ENCODE assay signal across 3 cellular contexts in the genomic region with DNA sequence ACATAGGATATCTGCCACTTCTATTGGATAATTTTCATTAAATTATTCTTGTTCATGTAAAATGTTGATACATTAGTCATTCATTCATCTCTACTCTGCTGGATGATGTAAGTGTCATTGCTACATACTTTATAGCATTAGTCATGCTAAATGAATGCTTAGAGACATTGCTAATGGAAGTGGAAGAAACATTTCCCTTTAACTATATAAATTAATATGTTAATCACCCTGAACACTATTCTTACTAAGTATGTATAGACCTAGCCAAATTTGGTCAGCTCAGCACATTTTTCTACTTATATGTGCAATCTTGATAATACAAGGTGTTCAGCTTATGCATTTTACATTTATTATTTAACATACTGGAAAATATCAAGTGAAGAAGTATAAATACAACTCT.
TF ChIP-seq lines count a peak whose summit lies in the region.

No MANE protein-coding gene starts in this region.

TF ChIP-seq in IMR-90, 13 proteins besides CTCF, POLR2A, EP300 and RAD21:
- TF ChIP-seq MAFK (IDR thresholded peaks at IDR 0.05; ENCODE audit: low read depth, low read length) (peak; percentile 67), MXI1 (IDR thresholded peaks at IDR 0.05; ENCODE audit: borderline replicate concordance, low read depth, low read length) (no peak), CHD1 (IDR thresholded peaks at IDR 0.05; ENCODE audit: low read depth, low read length) (no peak), CEBPB (IDR thresholded peaks at IDR 0.05; ENCODE audit: low read depth, low read length) (peak; percentile 49; the same call in 1 of the 2 replicates)

TF ChIP-seq in GM23338, 12 proteins besides CTCF, POLR2A, EP300 and RAD21 (continues in another document):
- no peak for TF ChIP-seq EZH2phosphoT487 (IDR thresholded peaks at IDR 0.05; ENCODE audit: unreplicated experiment)
- TF ChIP-seq JUNB (IDR thresholded peaks at IDR 0.05; ENCODE audit: unreplicated experiment): no peak
- TF ChIP-seq ZNF114 (CRISPR knock-in tag; IDR thresholded peaks at IDR 0.05): no peak
- TF ChIP-seq, protein P1, sequence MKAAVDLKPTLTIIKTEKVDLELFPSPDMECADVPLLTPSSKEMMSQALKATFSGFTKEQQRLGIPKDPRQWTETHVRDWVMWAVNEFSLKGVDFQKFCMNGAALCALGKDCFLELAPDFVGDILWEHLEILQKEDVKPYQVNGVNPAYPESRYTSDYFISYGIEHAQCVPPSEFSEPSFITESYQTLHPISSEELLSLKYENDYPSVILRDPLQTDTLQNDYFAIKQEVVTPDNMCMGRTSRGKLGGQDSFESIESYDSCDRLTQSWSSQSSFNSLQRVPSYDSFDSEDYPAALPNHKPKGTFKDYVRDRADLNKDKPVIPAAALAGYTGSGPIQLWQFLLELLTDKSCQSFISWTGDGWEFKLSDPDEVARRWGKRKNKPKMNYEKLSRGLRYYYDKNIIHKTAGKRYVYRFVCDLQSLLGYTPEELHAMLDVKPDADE (IDR thresholded peaks at IDR 0.05): no peak
- TF ChIP-seq, protein P2, sequence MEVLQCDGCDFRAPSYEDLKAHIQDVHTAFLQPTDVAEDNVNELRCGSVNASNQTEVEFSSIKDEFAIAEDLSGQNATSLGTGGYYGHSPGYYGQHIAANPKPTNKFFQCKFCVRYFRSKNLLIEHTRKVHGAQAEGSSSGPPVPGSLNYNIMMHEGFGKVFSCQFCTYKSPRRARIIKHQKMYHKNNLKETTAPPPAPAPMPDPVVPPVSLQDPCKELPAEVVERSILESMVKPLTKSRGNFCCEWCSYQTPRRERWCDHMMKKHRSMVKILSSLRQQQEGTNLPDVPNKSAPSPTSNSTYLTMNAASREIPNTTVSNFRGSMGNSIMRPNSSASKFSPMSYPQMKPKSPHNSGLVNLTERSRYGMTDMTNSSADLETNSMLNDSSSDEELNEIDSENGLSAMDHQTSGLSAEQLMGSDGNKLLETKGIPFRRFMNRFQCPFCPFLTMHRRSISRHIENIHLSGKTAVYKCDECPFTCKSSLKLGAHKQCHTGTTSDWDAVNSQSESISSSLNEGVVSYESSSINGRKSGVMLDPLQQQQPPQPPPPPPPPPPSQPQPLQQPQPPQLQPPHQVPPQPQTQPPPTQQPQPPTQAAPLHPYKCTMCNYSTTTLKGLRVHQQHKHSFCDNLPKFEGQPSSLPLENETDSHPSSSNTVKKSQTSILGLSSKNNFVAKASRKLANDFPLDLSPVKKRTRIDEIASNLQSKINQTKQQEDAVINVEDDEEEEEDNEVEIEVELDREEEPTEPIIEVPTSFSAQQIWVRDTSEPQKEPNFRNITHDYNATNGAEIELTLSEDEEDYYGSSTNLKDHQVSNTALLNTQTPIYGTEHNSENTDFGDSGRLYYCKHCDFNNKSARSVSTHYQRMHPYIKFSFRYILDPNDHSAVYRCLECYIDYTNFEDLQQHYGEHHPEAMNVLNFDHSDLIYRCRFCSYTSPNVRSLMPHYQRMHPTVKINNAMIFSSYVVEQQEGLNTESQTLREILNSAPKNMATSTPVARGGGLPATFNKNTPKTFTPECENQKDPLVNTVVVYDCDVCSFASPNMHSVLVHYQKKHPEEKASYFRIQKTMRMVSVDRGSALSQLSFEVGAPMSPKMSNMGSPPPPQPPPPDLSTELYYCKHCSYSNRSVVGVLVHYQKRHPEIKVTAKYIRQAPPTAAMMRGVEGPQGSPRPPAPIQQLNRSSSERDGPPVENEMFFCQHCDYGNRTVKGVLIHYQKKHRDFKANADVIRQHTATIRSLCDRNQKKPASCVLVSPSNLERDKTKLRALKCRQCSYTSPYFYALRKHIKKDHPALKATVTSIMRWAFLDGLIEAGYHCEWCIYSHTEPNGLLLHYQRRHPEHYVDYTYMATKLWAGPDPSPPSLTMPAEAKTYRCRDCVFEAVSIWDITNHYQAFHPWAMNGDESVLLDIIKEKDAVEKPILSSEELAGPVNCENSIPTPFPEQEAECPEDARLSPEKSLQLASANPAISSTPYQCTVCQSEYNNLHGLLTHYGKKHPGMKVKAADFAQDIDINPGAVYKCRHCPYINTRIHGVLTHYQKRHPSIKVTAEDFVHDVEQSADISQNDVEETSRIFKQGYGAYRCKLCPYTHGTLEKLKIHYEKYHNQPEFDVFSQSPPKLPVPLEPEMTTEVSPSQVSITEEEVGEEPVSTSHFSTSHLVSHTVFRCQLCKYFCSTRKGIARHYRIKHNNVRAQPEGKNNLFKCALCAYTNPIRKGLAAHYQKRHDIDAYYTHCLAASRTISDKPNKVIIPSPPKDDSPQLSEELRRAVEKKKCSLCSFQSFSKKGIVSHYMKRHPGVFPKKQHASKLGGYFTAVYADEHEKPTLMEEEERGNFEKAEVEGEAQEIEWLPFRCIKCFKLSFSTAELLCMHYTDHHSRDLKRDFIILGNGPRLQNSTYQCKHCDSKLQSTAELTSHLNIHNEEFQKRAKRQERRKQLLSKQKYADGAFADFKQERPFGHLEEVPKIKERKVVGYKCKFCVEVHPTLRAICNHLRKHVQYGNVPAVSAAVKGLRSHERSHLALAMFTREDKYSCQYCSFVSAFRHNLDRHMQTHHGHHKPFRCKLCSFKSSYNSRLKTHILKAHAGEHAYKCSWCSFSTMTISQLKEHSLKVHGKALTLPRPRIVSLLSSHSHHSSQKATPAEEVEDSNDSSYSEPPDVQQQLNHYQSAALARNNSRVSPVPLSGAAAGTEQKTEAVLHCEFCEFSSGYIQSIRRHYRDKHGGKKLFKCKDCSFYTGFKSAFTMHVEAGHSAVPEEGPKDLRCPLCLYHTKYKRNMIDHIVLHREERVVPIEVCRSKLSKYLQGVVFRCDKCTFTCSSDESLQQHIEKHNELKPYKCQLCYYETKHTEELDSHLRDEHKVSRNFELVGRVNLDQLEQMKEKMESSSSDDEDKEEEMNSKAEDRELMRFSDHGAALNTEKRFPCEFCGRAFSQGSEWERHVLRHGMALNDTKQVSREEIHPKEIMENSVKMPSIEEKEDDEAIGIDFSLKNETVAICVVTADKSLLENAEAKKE (CRISPR knock-in tag; IDR thresholded peaks at IDR 0.05): no peak
- TF ChIP-seq POLR2AphosphoS5 (IDR thresholded peaks at IDR 0.05; ENCODE audit: low read depth): no peak
- TF ChIP-seq CREB1 (CRISPR knock-in tag; IDR thresholded peaks at IDR 0.05; ENCODE audit: low read depth): no peak
- TF ChIP-seq STAT1 (IDR thresholded peaks at IDR 0.05; ENCODE audit: unreplicated experiment): no peak
- no peak for TF ChIP-seq EZH2 (IDR thresholded peaks at IDR 0.05; ENCODE audit: low read depth, unreplicated experiment)
- no peak for TF ChIP-seq NANOG (IDR thresholded peaks at IDR 0.05; ENCODE audit: borderline replicate concordance)
- TF ChIP-seq ZNF331 (CRISPR knock-in tag; IDR thresholded peaks at IDR 0.05; ENCODE audit: low read depth): no peak

TF ChIP-seq in HEK293T, 16 proteins besides CTCF, POLR2A, EP300 and RAD21:
- no peak for TF ChIP-seq L3MBTL2 (conservative IDR thresholded peaks at IDR 0.05)
- no peak for TF ChIP-seq CTBP1 (IDR thresholded peaks at IDR 0.05; ENCODE audit: borderline replicate concordance)
- no peak for TF ChIP-seq FOXM1 (IDR thresholded peaks at IDR 0.05; ENCODE audit: borderline replicate concordance)
- no peak for TF ChIP-seq SP1 (IDR thresholded peaks at IDR 0.05)
